Comparison of ENCODE assay signal across 13 cellular contexts in the genomic region with DNA sequence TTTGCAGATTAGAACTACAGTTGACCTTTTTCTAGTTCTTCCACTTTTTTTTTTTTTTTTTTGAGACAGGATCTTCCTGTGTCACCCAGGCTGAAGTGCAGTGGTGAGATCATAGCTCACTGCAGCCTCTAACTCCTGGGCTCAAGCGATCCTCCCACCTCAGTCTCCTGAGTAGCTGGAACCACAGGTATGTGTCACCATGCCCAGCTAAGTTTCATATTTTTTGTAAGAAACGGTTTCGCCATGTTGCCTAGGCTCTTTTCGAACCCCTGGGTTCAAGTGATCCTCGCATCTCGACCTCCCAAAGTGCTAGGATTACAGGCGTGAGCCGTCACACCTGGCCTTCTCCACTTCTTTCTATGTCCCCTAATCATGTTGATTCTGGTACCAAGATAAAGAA. TPM values are rescaled to one million over a fixed set of nuclear protein-coding genes. Genes with fewer than 3 reads are reported as not detected.
A peak's percentile ranks its signal among the peaks of the same experiment; 100 is the strongest.
DNase-seq lines count a peak whose midpoint lies in the region; ATAC-seq, FAIRE-seq and TF ChIP-seq lines count a peak whose summit lies in the region.
"Had no signal": no experiment of that assay in that cellular context is flagged by ENCODE, and none has a peak within 500 bp of the region (broad histone marks: within the 10 kb centered on the region; RNA-seq: fewer than 3 reads in every experiment).

No MANE protein-coding gene starts in this region.

- POLR2A ChIA-PET in A549 (lab: Yijun Ruan, JAX), result no interaction called here
- POLR2A ChIA-PET in CD4-positive, alpha-beta T cell (lab: Charles Lee), result interaction anchor here (0.6 to 4.0 kb wide), 32 partner anchors 11 to 245 kb away, joined by 3 to 21 read pairs (median 6); partner anchors contain the start of genes DMXL1 and TNFAIP8
- POLR2A ChIA-PET in activated CD8-positive, alpha-beta T cell treated with anti-CD3 and anti-CD28 coated beads, Interleukin-2, amount 10 ng/mL, durations not matched to agents 7 days and 5 days (lab: Charles Lee), result interaction anchor here (0.6 to 5.5 kb wide), 11 partner anchors 12 to 599 kb away, joined by 3 to 47 read pairs (median 4); no protein-coding TSS in a partner anchor

- no peak for DNase-seq in A549 (ENCODE audit: low read depth in 1 of 2, low spot score in 1 of 2)
- DNase-seq in CD4-positive, alpha-beta T cell, result no peak
- DNase-seq in activated CD8-positive, alpha-beta T cell treated with anti-CD3 and anti-CD28 coated beads, Interleukin-2, amount 10 ng/mL, durations not matched to agents 7 days and 5 days, result peak; percentile 59
- DNase-seq in islet precursor cell, result peak; percentile 32
- no peak for DNase-seq in OCI-M2 (lab: John Stamatoyannopoulos, UW; ENCODE audit: unreplicated experiment)
- DNase-seq in erythroblast (lab: John Stamatoyannopoulos, UW), result no peak
- no peak for DNase-seq in NCI-H345 (lab: John Stamatoyannopoulos, UW)
- no peak for DNase-seq in NCI-H146 treated with DMSO at 0.1 percent for 48 hours (lab: John Stamatoyannopoulos, UW; ENCODE audit: unreplicated experiment)
- DNase-seq: AML-193, gastrocnemius medialis, mesenchymal stem cell, NCI-H2029 treated with DMSO at 0.1 percent for 48 hours had no signal

- no peak for TF ChIP-seq POLR2A in A549 (IDR thresholded peaks at IDR 0.05; ENCODE audit: low read length)
- TF ChIP-seq POLR2A in erythroblast (IDR thresholded peaks at IDR 0.05; ENCODE audit: low read length), result no peak

- no peaks in the 10 kb centered on the region for H3K27me3 Mint-ChIP-seq in CD4-positive, alpha-beta T cell
- no peaks in the 10 kb centered on the region for H3K27me3 Mint-ChIP-seq in activated CD8-positive, alpha-beta T cell treated with anti-CD3 and anti-CD28 coated beads, Interleukin-2, amount 10 ng/mL, durations not matched to agents 7 days and 5 days (ENCODE audit: low read depth)

- CTCF ChIA-PET in A549 (lab: Yijun Ruan, JAX), result interaction anchor here (0.6 to 4.7 kb wide), 14 partner anchors 8 to 328 kb away, joined by 3 to 28 read pairs (median 6); partner anchors contain the start of genes DMXL1 and DTWD2
- CTCF ChIA-PET in CD4-positive, alpha-beta T cell (lab: Charles Lee), result interaction anchor here (0.8 to 4.3 kb wide), 29 partner anchors 8 to 245 kb away, joined by 3 to 35 read pairs (median 6); partner anchors contain the start of genes DMXL1 and TNFAIP8
- CTCF ChIA-PET in activated CD8-positive, alpha-beta T cell treated with anti-CD3 and anti-CD28 coated beads, Interleukin-2, amount 10 ng/mL, durations not matched to agents 7 days and 5 days (lab: Charles Lee), result interaction anchor here (1.2 to 14.9 kb wide), 31 partner anchors 7 to 328 kb away, joined by 3 to 274 read pairs (median 9); partner anchors contain the start of genes DTWD2 and TNFAIP8

- H3K4me2 ChIP-seq in A549, result 0 out of 3 replicates have a peak overlapping the region, but pooled peaks have one; percentile 33

- no peak for TF ChIP-seq EP300 in A549 (IDR thresholded peaks at IDR 0.05)

- H3K27ac ChIP-seq in A549, result peak overlapping the region in 1 of 2 experiments; percentile 77; a peak in 4 of 6 replicates
- peak overlapping the region; percentile 61 for H3K27ac ChIP-seq in CD4-positive, alpha-beta T cell (ENCODE audit: low read depth, low read length)
- H3K27ac ChIP-seq: adrenal gland, gastrocnemius medialis had no signal

- no peak for FAIRE-seq in A549 (lab: Jason Lieb, UNC)

- H3K9me3 ChIP-seq in A549, result no peaks in the 10 kb centered on the region
- H3K9me3 ChIP-seq in CD4-positive, alpha-beta T cell (ENCODE audit: control insufficient read depth, low read length), result no peaks in the 10 kb centered on the region
- H3K9me3 ChIP-seq: adrenal gland, gastrocnemius medialis had no signal

- no peaks in the 10 kb centered on the region for H3K9me3 Mint-ChIP-seq in CD4-positive, alpha-beta T cell
- no peaks in the 10 kb centered on the region for H3K9me3 Mint-ChIP-seq in activated CD8-positive, alpha-beta T cell treated with anti-CD3 and anti-CD28 coated beads, Interleukin-2, amount 10 ng/mL, durations not matched to agents 7 days and 5 days (ENCODE audit: insufficient read depth)

- no peak for ATAC-seq in A549
- peak; percentile 12 for ATAC-seq in CD4-positive, alpha-beta T cell (ENCODE audit: poor library complexity)
- peak; percentile 26 for ATAC-seq in activated CD8-positive, alpha-beta T cell treated with anti-CD3 and anti-CD28 coated beads, Interleukin-2, amount 10 ng/mL, durations not matched to agents 7 days and 5 days
- ATAC-seq: gastrocnemius medialis had no signal

- no peak for TF ChIP-seq CTCF in A549 (IDR thresholded peaks at IDR 0.05)
- TF ChIP-seq CTCF in CD4-positive, alpha-beta T cell (IDR thresholded peaks at IDR 0.05), result no peak

- H3K27ac Mint-ChIP-seq in CD4-positive, alpha-beta T cell, result peak overlapping the region; percentile 95
- peak overlapping the region; percentile 87 for H3K27ac Mint-ChIP-seq in activated CD8-positive, alpha-beta T cell treated with anti-CD3 and anti-CD28 coated beads, Interleukin-2, amount 10 ng/mL, durations not matched to agents 7 days and 5 days

- H3K4me1 ChIP-seq in A549, result peaks cover 33% of the 10 kb centered on the region
- H3K4me1 ChIP-seq: adrenal gland, gastrocnemius medialis had no signal

- peaks cover 44% of the 10 kb centered on the region for H3K36me3 Mint-ChIP-seq in CD4-positive, alpha-beta T cell (ENCODE audit: low read depth)
- H3K36me3 Mint-ChIP-seq in activated CD8-positive, alpha-beta T cell treated with anti-CD3 and anti-CD28 coated beads, Interleukin-2, amount 10 ng/mL, durations not matched to agents 7 days and 5 days (ENCODE audit: low read depth), result peaks cover 49% of the 10 kb centered on the region

- 92% methylated on average over 8 of the region's 8 CpGs for WGBS in A549 (ENCODE audit: missing lambda C conversion rate)

- H3K4me3 ChIP-seq in A549, result no peak overlapping the region
- H3K4me3 ChIP-seq: adrenal gland, gastrocnemius medialis had no signal

- peaks cover 92% of the 10 kb centered on the region for H3K4me1 Mint-ChIP-seq in CD4-positive, alpha-beta T cell (ENCODE audit: low read depth)
- H3K4me1 Mint-ChIP-seq in activated CD8-positive, alpha-beta T cell treated with anti-CD3 and anti-CD28 coated beads, Interleukin-2, amount 10 ng/mL, durations not matched to agents 7 days and 5 days (ENCODE audit: low read depth), result peaks cover 94% of the 10 kb centered on the region

- peak overlapping the region; percentile 59 for H3K4me3 Mint-ChIP-seq in CD4-positive, alpha-beta T cell
- H3K4me3 Mint-ChIP-seq in activated CD8-positive, alpha-beta T cell treated with anti-CD3 and anti-CD28 coated beads, Interleukin-2, amount 10 ng/mL, durations not matched to agents 7 days and 5 days, result peak overlapping the region; percentile 40

- no peak for TF ChIP-seq RAD21 in A549 (conservative IDR thresholded peaks at IDR 0.05 in 1 of 2, IDR thresholded peaks at IDR 0.05 in 1 of 2)

- H3K27me3 ChIP-seq in CD4-positive, alpha-beta T cell (ENCODE audit: control insufficient read depth, insufficient read depth, low read length), result no peaks in the 10 kb centered on the region
- H3K27me3 ChIP-seq: adrenal gland, gastrocnemius medialis had no signal

- intact Hi-C loops in CD4-positive, alpha-beta T cell (cut with DNase I, micrococcal nuclease), result loop anchor here (5.0 kb wide), 1 partner anchor 41 kb away; the partner anchor contains the start of gene TNFAIP8 (in 2 of the 2)

TF ChIP-seq in A549, 52 proteins besides CTCF, POLR2A, EP300 and RAD21:
- no peak for TF ChIP-seq SREBF2 (IDR thresholded peaks at IDR 0.05)
- TF ChIP-seq CHD4 (IDR thresholded peaks at IDR 0.05; ENCODE audit: borderline replicate concordance), result no peak
- TF ChIP-seq NFE2L2 (conservative IDR thresholded peaks at IDR 0.05; ENCODE audit: low read length), result no peak
- TF ChIP-seq HDAC2 (IDR thresholded peaks at IDR 0.05), result no peak
- TF ChIP-seq, protein P1, sequence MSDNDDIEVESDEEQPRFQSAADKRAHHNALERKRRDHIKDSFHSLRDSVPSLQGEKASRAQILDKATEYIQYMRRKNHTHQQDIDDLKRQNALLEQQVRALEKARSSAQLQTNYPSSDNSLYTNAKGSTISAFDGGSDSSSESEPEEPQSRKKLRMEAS (IDR thresholded peaks at IDR 0.05), result no peak
- TF ChIP-seq KDM1A (IDR thresholded peaks at IDR 0.05; ENCODE audit: low read depth), result no peak
- no peak for TF ChIP-seq POLR2AphosphoS2 (conservative IDR thresholded peaks at IDR 0.05; ENCODE audit: low read length)
- no peak for TF ChIP-seq MAFK (IDR thresholded peaks at IDR 0.05; ENCODE audit: partially characterized antibody)
- TF ChIP-seq RFX5 (IDR thresholded peaks at IDR 0.05), result no peak
- TF ChIP-seq, protein P2, sequence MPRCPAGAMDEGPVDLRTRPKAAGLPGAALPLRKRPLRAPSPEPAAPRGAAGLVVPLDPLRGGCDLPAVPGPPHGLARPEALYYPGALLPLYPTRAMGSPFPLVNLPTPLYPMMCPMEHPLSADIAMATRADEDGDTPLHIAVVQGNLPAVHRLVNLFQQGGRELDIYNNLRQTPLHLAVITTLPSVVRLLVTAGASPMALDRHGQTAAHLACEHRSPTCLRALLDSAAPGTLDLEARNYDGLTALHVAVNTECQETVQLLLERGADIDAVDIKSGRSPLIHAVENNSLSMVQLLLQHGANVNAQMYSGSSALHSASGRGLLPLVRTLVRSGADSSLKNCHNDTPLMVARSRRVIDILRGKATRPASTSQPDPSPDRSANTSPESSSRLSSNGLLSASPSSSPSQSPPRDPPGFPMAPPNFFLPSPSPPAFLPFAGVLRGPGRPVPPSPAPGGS (IDR thresholded peaks at IDR 0.05), result no peak
- no peak for TF ChIP-seq ATOH8 (CRISPR knock-in tag; IDR thresholded peaks at IDR 0.05; ENCODE audit: low read depth)
TF ChIP-seq in A549: peak in this region for 0.

RNA-seq across cellular contexts. Expression of gene TNFAIP8, which starts 39.7 kb away (rescaled TPM):
- polyA plus RNA-seq in A549 (2011; rRNA removed), result 30.3 and 35.7 TPM in 2 replicates
- polyA plus RNA-seq in A549 (2012; cell fraction: cytosol; rRNA removed), result 23.2 and 23.9 TPM in 2 replicates
- polyA plus RNA-seq in A549 (2012; cell fraction: nucleus; rRNA removed), result 9.2 and 10.7 TPM in 2 replicates
- 33.4 to 35.0 TPM (median 34.9 TPM) in 3 replicates for polyA plus RNA-seq in A549 (2017; fragmentation: RNase III; extraction: RNeasy Plus Mini Kit Qiagen cat#74134 plus additional on column Dnase treatment)
- 10.2 and 13.7 TPM in 2 replicates for polyA minus RNA-seq in A549 (2011; rRNA and poly(A)+ RNA removed)
- total RNA-seq in CD4-positive, alpha-beta T cell, result 100 to 1,000 TPM; 106 to 114 TPM
- total RNA-seq in activated CD8-positive, alpha-beta T cell treated with anti-CD3 and anti-CD28 coated beads, Interleukin-2, amount 10 ng/mL, durations not matched to agents 7 days and 5 days, result 100 to 1,000 TPM; 123 to 127 TPM

Comparison
In these comparisons a context has a peak if more than half of its experiments do, and no peak if none do; other contexts are left out.
1. ATAC-seq: peak in CD4-positive, alpha-beta T cell (single experiment) and activated CD8-positive, alpha-beta T cell treated with anti-CD3 and anti-CD28 coated beads, Interleukin-2, amount 10 ng/mL, durations not matched to agents 7 days and 5 days (single experiment); none in A549 (0 of 2).
2. DNase-seq: peak in activated CD8-positive, alpha-beta T cell treated with anti-CD3 and anti-CD28 coated beads, Interleukin-2, amount 10 ng/mL, durations not matched to agents 7 days and 5 days (single experiment) and islet precursor cell (single experiment); none in A549 (0 of 2), CD4-positive, alpha-beta T cell (0 of 10), OCI-M2 (single experiment), erythroblast (0 of 2), NCI-H345 (single experiment) and NCI-H146 treated with DMSO at 0.1 percent for 48 hours (single experiment).